In the genomic region with DNA sequence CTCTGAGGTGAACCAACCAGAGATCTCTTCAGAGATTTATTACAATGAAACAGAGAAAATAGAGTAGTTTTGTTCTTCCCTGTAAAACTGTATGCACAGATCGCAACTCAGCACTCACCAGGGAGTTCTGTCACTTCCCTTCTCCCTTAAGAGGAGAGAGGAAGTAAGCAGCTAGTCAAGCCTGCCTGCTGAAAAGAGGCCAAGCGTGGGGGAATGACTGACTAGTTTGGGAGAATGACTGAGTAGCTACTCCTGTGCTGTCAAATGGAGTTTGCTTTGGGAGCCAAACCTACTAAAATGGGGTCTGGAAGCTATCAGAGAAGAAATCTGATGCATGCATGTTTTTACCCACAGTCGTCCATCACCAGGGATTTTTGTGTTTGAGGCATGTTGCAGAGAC, we compare ENCODE assay signal across 1 cellular context.
TF ChIP-seq lines count a peak whose summit lies in the region.

No MANE protein-coding gene starts in this region.

TF ChIP-seq in GM23338, 12 proteins besides CTCF, POLR2A, EP300 and RAD21 (continued from another document):
- TF ChIP-seq, protein P1, sequence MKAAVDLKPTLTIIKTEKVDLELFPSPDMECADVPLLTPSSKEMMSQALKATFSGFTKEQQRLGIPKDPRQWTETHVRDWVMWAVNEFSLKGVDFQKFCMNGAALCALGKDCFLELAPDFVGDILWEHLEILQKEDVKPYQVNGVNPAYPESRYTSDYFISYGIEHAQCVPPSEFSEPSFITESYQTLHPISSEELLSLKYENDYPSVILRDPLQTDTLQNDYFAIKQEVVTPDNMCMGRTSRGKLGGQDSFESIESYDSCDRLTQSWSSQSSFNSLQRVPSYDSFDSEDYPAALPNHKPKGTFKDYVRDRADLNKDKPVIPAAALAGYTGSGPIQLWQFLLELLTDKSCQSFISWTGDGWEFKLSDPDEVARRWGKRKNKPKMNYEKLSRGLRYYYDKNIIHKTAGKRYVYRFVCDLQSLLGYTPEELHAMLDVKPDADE (IDR thresholded peaks at IDR 0.05) = no peak
- TF ChIP-seq, protein P2, sequence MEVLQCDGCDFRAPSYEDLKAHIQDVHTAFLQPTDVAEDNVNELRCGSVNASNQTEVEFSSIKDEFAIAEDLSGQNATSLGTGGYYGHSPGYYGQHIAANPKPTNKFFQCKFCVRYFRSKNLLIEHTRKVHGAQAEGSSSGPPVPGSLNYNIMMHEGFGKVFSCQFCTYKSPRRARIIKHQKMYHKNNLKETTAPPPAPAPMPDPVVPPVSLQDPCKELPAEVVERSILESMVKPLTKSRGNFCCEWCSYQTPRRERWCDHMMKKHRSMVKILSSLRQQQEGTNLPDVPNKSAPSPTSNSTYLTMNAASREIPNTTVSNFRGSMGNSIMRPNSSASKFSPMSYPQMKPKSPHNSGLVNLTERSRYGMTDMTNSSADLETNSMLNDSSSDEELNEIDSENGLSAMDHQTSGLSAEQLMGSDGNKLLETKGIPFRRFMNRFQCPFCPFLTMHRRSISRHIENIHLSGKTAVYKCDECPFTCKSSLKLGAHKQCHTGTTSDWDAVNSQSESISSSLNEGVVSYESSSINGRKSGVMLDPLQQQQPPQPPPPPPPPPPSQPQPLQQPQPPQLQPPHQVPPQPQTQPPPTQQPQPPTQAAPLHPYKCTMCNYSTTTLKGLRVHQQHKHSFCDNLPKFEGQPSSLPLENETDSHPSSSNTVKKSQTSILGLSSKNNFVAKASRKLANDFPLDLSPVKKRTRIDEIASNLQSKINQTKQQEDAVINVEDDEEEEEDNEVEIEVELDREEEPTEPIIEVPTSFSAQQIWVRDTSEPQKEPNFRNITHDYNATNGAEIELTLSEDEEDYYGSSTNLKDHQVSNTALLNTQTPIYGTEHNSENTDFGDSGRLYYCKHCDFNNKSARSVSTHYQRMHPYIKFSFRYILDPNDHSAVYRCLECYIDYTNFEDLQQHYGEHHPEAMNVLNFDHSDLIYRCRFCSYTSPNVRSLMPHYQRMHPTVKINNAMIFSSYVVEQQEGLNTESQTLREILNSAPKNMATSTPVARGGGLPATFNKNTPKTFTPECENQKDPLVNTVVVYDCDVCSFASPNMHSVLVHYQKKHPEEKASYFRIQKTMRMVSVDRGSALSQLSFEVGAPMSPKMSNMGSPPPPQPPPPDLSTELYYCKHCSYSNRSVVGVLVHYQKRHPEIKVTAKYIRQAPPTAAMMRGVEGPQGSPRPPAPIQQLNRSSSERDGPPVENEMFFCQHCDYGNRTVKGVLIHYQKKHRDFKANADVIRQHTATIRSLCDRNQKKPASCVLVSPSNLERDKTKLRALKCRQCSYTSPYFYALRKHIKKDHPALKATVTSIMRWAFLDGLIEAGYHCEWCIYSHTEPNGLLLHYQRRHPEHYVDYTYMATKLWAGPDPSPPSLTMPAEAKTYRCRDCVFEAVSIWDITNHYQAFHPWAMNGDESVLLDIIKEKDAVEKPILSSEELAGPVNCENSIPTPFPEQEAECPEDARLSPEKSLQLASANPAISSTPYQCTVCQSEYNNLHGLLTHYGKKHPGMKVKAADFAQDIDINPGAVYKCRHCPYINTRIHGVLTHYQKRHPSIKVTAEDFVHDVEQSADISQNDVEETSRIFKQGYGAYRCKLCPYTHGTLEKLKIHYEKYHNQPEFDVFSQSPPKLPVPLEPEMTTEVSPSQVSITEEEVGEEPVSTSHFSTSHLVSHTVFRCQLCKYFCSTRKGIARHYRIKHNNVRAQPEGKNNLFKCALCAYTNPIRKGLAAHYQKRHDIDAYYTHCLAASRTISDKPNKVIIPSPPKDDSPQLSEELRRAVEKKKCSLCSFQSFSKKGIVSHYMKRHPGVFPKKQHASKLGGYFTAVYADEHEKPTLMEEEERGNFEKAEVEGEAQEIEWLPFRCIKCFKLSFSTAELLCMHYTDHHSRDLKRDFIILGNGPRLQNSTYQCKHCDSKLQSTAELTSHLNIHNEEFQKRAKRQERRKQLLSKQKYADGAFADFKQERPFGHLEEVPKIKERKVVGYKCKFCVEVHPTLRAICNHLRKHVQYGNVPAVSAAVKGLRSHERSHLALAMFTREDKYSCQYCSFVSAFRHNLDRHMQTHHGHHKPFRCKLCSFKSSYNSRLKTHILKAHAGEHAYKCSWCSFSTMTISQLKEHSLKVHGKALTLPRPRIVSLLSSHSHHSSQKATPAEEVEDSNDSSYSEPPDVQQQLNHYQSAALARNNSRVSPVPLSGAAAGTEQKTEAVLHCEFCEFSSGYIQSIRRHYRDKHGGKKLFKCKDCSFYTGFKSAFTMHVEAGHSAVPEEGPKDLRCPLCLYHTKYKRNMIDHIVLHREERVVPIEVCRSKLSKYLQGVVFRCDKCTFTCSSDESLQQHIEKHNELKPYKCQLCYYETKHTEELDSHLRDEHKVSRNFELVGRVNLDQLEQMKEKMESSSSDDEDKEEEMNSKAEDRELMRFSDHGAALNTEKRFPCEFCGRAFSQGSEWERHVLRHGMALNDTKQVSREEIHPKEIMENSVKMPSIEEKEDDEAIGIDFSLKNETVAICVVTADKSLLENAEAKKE (CRISPR knock-in tag; IDR thresholded peaks at IDR 0.05) = no peak
- TF ChIP-seq ZNF331 (CRISPR knock-in tag; IDR thresholded peaks at IDR 0.05; ENCODE audit: low read depth) = no peak
- TF ChIP-seq EZH2phosphoT487 (IDR thresholded peaks at IDR 0.05; ENCODE audit: unreplicated experiment) = no peak
- no peak for TF ChIP-seq CREB1 (CRISPR knock-in tag; IDR thresholded peaks at IDR 0.05; ENCODE audit: low read depth)
- no peak for TF ChIP-seq STAT1 (IDR thresholded peaks at IDR 0.05; ENCODE audit: unreplicated experiment)
- no peak for TF ChIP-seq ZNF114 (CRISPR knock-in tag; IDR thresholded peaks at IDR 0.05)
- TF ChIP-seq NANOG (IDR thresholded peaks at IDR 0.05; ENCODE audit: borderline replicate concordance) = no peak
